1 cellular context compared by ENCODE assay signal in genomic region chr3:170037463-170038433, GRCh38.
A peak's percentile ranks its signal among the peaks of the same experiment; 100 is the strongest.
TF ChIP-seq lines count a peak whose summit lies in the region.

Gene GPR160 (plus strand): TSS chr3:170037995. CDS start chr3:170083973, 45,978 bp downstream.

TF ChIP-seq in K562, 482 proteins besides CTCF, POLR2A, EP300 and RAD21 (continued from another document and continues in another):
- no peak for TF ChIP-seq GTF3C2 (IDR thresholded peaks at IDR 0.05; ENCODE audit: borderline replicate concordance, extremely low read depth, insufficient read length)
- no peak for TF ChIP-seq XRCC4 (IDR thresholded peaks at IDR 0.05; ENCODE audit: extremely low read depth, insufficient read depth, insufficient read length)
- TF ChIP-seq ZBTB17 (CRISPR knock-in tag; IDR thresholded peaks at IDR 0.05), result peak; percentile 69
- TF ChIP-seq POLR2AphosphoS2 (IDR thresholded peaks at IDR 0.05; ENCODE audit: low read length), result no peak
- no peak for TF ChIP-seq THRAP3 (IDR thresholded peaks at IDR 0.05; ENCODE audit: borderline replicate concordance)
- no peak for TF ChIP-seq ZNF707 (CRISPR knock-in tag; conservative IDR thresholded peaks at IDR 0.05)
- peak; percentile 64 for TF ChIP-seq ZFX (CRISPR knock-in tag; IDR thresholded peaks at IDR 0.05)
- TF ChIP-seq PYGO2 (tag; IDR thresholded peaks at IDR 0.05), result no peak
- no peak for TF ChIP-seq ZNF444 (CRISPR knock-in tag; IDR thresholded peaks at IDR 0.05)
- TF ChIP-seq THRA (IDR thresholded peaks at IDR 0.05), result no peak
- no peak for TF ChIP-seq PRDM10 (IDR thresholded peaks at IDR 0.05; ENCODE audit: partially characterized antibody)
- TF ChIP-seq ZNF512 (tag; IDR thresholded peaks at IDR 0.05), result no peak
- TF ChIP-seq HNRNPK (IDR thresholded peaks at IDR 0.05; ENCODE audit: low read depth, low read length, poor library complexity, severe bottlenecking), result no peak
- no peak for TF ChIP-seq ZNF551 (CRISPR knock-in tag; IDR thresholded peaks at IDR 0.05)
- no peak for TF ChIP-seq ZNF699 (CRISPR knock-in tag; IDR thresholded peaks at IDR 0.05; ENCODE audit: insufficient replicate concordance)
- peak; percentile 59; the same call in 1 of the 2 replicates for TF ChIP-seq ZBTB33 (CRISPR knock-in tag; IDR thresholded peaks at IDR 0.05)
- peak in 1 of 2 experiments; percentile 69; a peak in 1 of 4 replicates for TF ChIP-seq UBTF (IDR thresholded peaks at IDR 0.05; ENCODE audit: borderline replicate concordance in 1 of 2, low read depth in 2 of 2, low read length in 2 of 2)
- TF ChIP-seq HLTF (IDR thresholded peaks at IDR 0.05), result no peak
- peak; percentile 31; the same call in 1 of the 2 replicates for TF ChIP-seq BCOR (IDR thresholded peaks at IDR 0.05)
- TF ChIP-seq ZNF318 (IDR thresholded peaks at IDR 0.05; ENCODE audit: borderline replicate concordance in 1 of 2, low read depth in 1 of 2), result no peak
- peak; percentile 56; the same call in 1 of the 2 replicates for TF ChIP-seq CTBP1 (IDR thresholded peaks at IDR 0.05; ENCODE audit: borderline replicate concordance)
- peak in 1 of 2 experiments; percentile 52; a peak in 1 of 4 replicates for TF ChIP-seq MNT (conservative IDR thresholded peaks at IDR 0.05)
- no peak for TF ChIP-seq ZNF76 (CRISPR knock-in tag; IDR thresholded peaks at IDR 0.05; ENCODE audit: borderline replicate concordance)
- no peak for TF ChIP-seq MAX (CRISPR knock-in tag; IDR thresholded peaks at IDR 0.05)
